19 cellular contexts compared by ENCODE assay signal in genomic region chr2:24513266-24513665, GRCh38. TPM values are rescaled to one million over a fixed set of nuclear protein-coding genes. Genes with fewer than 3 reads are reported as not detected.
DNase-seq lines count a peak whose midpoint lies in the region; ATAC-seq, FAIRE-seq and TF ChIP-seq lines count a peak whose summit lies in the region.
"Had no signal": no experiment of that assay in that cellular context is flagged by ENCODE, and none has a peak within 500 bp of the region (broad histone marks: within the 10 kb centered on the region; RNA-seq: fewer than 3 reads in every experiment).

No MANE protein-coding gene starts in this region.

- DNase-seq in GM12891 (ENCODE audit: insufficient read length, low spot score) = no peak
- peak; percentile 11 for DNase-seq in astrocyte (ENCODE audit: low read depth)
- DNase-seq in fibroblast of pulmonary artery (ENCODE audit: low read depth) = peak; percentile 51
- no peak for DNase-seq in natural killer cell treated with Interleukin-12 subunit alpha and Interleukin-12 subunit beta and Interleukin-15 and Interleukin-18, amount 100 ng/mL, for 72 hours (ENCODE audit: low spot score)
- no peak for DNase-seq in DMS53 (lab: John Stamatoyannopoulos, UW)
- DNase-seq in activated CD4-positive, alpha-beta T cell treated with anti-CD3 and anti-CD28 coated beads for 48 hours = no peak
- no peak for DNase-seq in NCI-H345 (lab: John Stamatoyannopoulos, UW)
- DNase-seq: CD4-positive, alpha-beta T cell; COR-L47; DMS79 treated with DMSO at 0.1 percent for 48 hours; H7; MG63; NCI-H1417; NCI-H1694 treated with DMSO at 0.1 percent for 48 hours; NCI-H2081 treated with DMSO at 0.1 percent for 48 hours; NCI-H2171 treated with DMSO at 0.1 percent for 48 hours; NCI-H446; NCI-H526 had no signal

- H4K20me1 ChIP-seq in astrocyte (ENCODE audit: insufficient read depth, low read length) = peaks cover 26% of the 10 kb centered on the region

- no peaks in the 10 kb centered on the region for H3K4me1 ChIP-seq in astrocyte (ENCODE audit: insufficient read depth, low read length)

- peaks cover 30% of the 10 kb centered on the region for H3K79me2 ChIP-seq in astrocyte (ENCODE audit: insufficient read depth, low read length)

- no peak for TF ChIP-seq POLR2A in GM12891 (IDR thresholded peaks at IDR 0.05; ENCODE audit: low read depth, low read length)

- no peak overlapping the region for H3K9ac ChIP-seq in astrocyte (ENCODE audit: low read length)

- H3K9me3 ChIP-seq in astrocyte (ENCODE audit: insufficient read depth, low read depth, low read length) = no peaks in the 10 kb centered on the region
- H3K9me3 ChIP-seq: MG63 had no signal

- H2AFZ ChIP-seq in astrocyte (ENCODE audit: low read depth, low read length) = no peak overlapping the region

- no peak overlapping the region for H3K4me2 ChIP-seq in astrocyte (ENCODE audit: low read length)

- no peak overlapping the region for H3K4me3 Mint-ChIP-seq in astrocyte (ENCODE audit: unreplicated experiment)
- H3K4me3 Mint-ChIP-seq in natural killer cell treated with Interleukin-12 subunit alpha and Interleukin-12 subunit beta and Interleukin-15 and Interleukin-18, amount 100 ng/mL, for 72 hours = peak overlapping the region; percentile 39
- H3K4me3 Mint-ChIP-seq: CD4-positive, alpha-beta T cell had no signal

- no peak overlapping the region for H3K4me3 ChIP-seq in astrocyte (ENCODE audit: insufficient read depth, low read depth, low read length)
- no peak overlapping the region for H3K4me3 ChIP-seq in fibroblast of pulmonary artery (replicated peaks; ENCODE audit: low read depth, low read length)
- H3K4me3 ChIP-seq: MG63 had no signal

- H3K27ac Mint-ChIP-seq in astrocyte (ENCODE audit: unreplicated experiment) = no peak overlapping the region
- peak overlapping the region; percentile 49 to 87 for H3K27ac Mint-ChIP-seq in natural killer cell treated with Interleukin-12 subunit alpha and Interleukin-12 subunit beta and Interleukin-15 and Interleukin-18, amount 100 ng/mL, for 72 hours
- H3K27ac Mint-ChIP-seq: CD4-positive, alpha-beta T cell had no signal

- H3K36me3 ChIP-seq in astrocyte (ENCODE audit: insufficient read depth, low read length) = no peaks in the 10 kb centered on the region
- H3K36me3 ChIP-seq: MG63 had no signal

- no peak for ATAC-seq in natural killer cell treated with Interleukin-12 subunit alpha and Interleukin-12 subunit beta and Interleukin-15 and Interleukin-18, amount 100 ng/mL, for 72 hours
- ATAC-seq: Right ventricle myocardium inferior had no signal

- H3K27me3 Mint-ChIP-seq in astrocyte (ENCODE audit: low read depth, unreplicated experiment) = no peaks in the 10 kb centered on the region
- H3K27me3 Mint-ChIP-seq in natural killer cell treated with Interleukin-12 subunit alpha and Interleukin-12 subunit beta and Interleukin-15 and Interleukin-18, amount 100 ng/mL, for 72 hours = no peaks in the 10 kb centered on the region
- H3K27me3 Mint-ChIP-seq: CD4-positive, alpha-beta T cell had no signal

- peaks cover 6% of the 10 kb centered on the region for H3K4me1 Mint-ChIP-seq in astrocyte (ENCODE audit: low read depth, unreplicated experiment)
- H3K4me1 Mint-ChIP-seq in natural killer cell treated with Interleukin-12 subunit alpha and Interleukin-12 subunit beta and Interleukin-15 and Interleukin-18, amount 100 ng/mL, for 72 hours (ENCODE audit: low read depth in 2 of 2) = peaks cover 63 to 65% of the 10 kb centered on the region in 2 donors

- H3K27ac ChIP-seq in astrocyte (ENCODE audit: low read depth, low read length) = no peak overlapping the region

- no peak for TF ChIP-seq CTCF in astrocyte (IDR thresholded peaks at IDR 0.05; ENCODE audit: insufficient read depth, low read depth, low read length)
- no peak for TF ChIP-seq CTCF in fibroblast of pulmonary artery (IDR thresholded peaks at IDR 0.05; ENCODE audit: low read length, missing control alignments)

- no peaks in the 10 kb centered on the region for H3K27me3 ChIP-seq in astrocyte (ENCODE audit: insufficient read depth, low read length)
- H3K27me3 ChIP-seq: MG63 had no signal

- H3K9me3 Mint-ChIP-seq in astrocyte (ENCODE audit: unreplicated experiment) = no peaks in the 10 kb centered on the region
- no peaks in the 10 kb centered on the region for H3K9me3 Mint-ChIP-seq in natural killer cell treated with Interleukin-12 subunit alpha and Interleukin-12 subunit beta and Interleukin-15 and Interleukin-18, amount 100 ng/mL, for 72 hours
- H3K9me3 Mint-ChIP-seq: CD4-positive, alpha-beta T cell had no signal

- no peaks in the 10 kb centered on the region for H3K36me3 Mint-ChIP-seq in astrocyte (ENCODE audit: low read depth, unreplicated experiment)
- H3K36me3 Mint-ChIP-seq in natural killer cell treated with Interleukin-12 subunit alpha and Interleukin-12 subunit beta and Interleukin-15 and Interleukin-18, amount 100 ng/mL, for 72 hours = no peaks in the 10 kb centered on the region

- FAIRE-seq in GM12891 (lab: Jason Lieb, UNC) (peak; percentile 55), astrocyte (lab: Jason Lieb, UNC) (no peak)

TF ChIP-seq in GM12891, 5 proteins besides CTCF, POLR2A, EP300 and RAD21:
- TF ChIP-seq PAX5 (IDR thresholded peaks at IDR 0.05; ENCODE audit: insufficient read depth, low read length, severe bottlenecking) (no peak), TAF1 (IDR thresholded peaks at IDR 0.05; ENCODE audit: low read depth, low read length) (no peak), POLR2AphosphoS5 (IDR thresholded peaks at IDR 0.05; ENCODE audit: low read depth, low read length) (no peak), SPI1 (IDR thresholded peaks at IDR 0.05; ENCODE audit: low read depth, low read length) (no peak), POU2F2 (IDR thresholded peaks at IDR 0.05; ENCODE audit: low read depth, low read length) (no peak)

RNA-seq across cellular contexts. Expression of gene NCOA1, which starts 22.2 kb away (rescaled TPM):
- 11.7 TPM for polyA plus RNA-seq in GM12891 (2012; ENCODE audit: low read depth, missing spikeins)
- 14.7 and 15.2 TPM in 2 replicates for total RNA-seq in astrocyte
- 100 to 1,000 TPM in 1 of 2 donors, 10 to 100 TPM in 1; 84.1 to 139 TPM for total RNA-seq in natural killer cell treated with Interleukin-12 subunit alpha and Interleukin-12 subunit beta and Interleukin-15 and Interleukin-18, amount 100 ng/mL, for 72 hours

Comparison
In these comparisons a context has a peak if more than half of its experiments do, and no peak if none do; other contexts are left out.
1. DNase-seq: peak in astrocyte (single experiment) and fibroblast of pulmonary artery (single experiment); none in GM12891 (single experiment), natural killer cell treated with Interleukin-12 subunit alpha and Interleukin-12 subunit beta and Interleukin-15 and Interleukin-18, amount 100 ng/mL, for 72 hours (single experiment), DMS53 (single experiment), activated CD4-positive, alpha-beta T cell treated with anti-CD3 and anti-CD28 coated beads for 48 hours (single experiment) and NCI-H345 (single experiment).